Comparison of ENCODE assay signal across 1 cellular context in genomic region chr16:47388705-47389104, GRCh38.
TF ChIP-seq lines count a peak whose summit lies in the region.

No MANE protein-coding gene starts in this region.

TF ChIP-seq in K562, 482 proteins besides CTCF, POLR2A, EP300 and RAD21 (continued from another document):
- TF ChIP-seq, protein P1, sequence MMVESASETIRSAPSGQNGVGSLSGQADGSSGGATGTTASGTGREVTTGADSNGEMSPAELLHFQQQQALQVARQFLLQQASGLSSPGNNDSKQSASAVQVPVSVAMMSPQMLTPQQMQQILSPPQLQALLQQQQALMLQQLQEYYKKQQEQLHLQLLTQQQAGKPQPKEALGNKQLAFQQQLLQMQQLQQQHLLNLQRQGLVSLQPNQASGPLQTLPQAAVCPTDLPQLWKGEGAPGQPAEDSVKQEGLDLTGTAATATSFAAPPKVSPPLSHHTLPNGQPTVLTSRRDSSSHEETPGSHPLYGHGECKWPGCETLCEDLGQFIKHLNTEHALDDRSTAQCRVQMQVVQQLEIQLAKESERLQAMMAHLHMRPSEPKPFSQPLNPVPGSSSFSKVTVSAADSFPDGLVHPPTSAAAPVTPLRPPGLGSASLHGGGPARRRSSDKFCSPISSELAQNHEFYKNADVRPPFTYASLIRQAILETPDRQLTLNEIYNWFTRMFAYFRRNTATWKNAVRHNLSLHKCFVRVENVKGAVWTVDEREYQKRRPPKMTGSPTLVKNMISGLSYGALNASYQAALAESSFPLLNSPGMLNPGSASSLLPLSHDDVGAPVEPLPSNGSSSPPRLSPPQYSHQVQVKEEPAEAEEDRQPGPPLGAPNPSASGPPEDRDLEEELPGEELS (CRISPR knock-in tag; IDR thresholded peaks at IDR 0.05; ENCODE audit: borderline replicate concordance) = no peak
- TF ChIP-seq ZEB2 (IDR thresholded peaks at IDR 0.05) (no peak), KAT2B (IDR thresholded peaks at IDR 0.05; ENCODE audit: low read depth, low read length) (no peak), ZNF561 (CRISPR knock-in tag; conservative IDR thresholded peaks at IDR 0.05) (no peak), CBFA2T3 (IDR thresholded peaks at IDR 0.05) (peak; percentile 45; the same call in 1 of the 2 replicates), ZNF24 (IDR thresholded peaks at IDR 0.05) (no peak), CGGBP1 (CRISPR knock-in tag; IDR thresholded peaks at IDR 0.05) (no peak), DMBX1 (CRISPR knock-in tag; IDR thresholded peaks at IDR 0.05; ENCODE audit: borderline replicate concordance) (0 out of 2 replicates have a peak, but pooled peaks have one; percentile 15), TAL1 (IDR thresholded peaks at IDR 0.05) (peak; percentile 23; the same call in 1 of the 2 replicates), SMAD4 (CRISPR knock-in tag; conservative IDR thresholded peaks at IDR 0.05) (peak; percentile 51), SIRT6 (IDR thresholded peaks at IDR 0.05; ENCODE audit: low read depth, low read length) (no peak), ZZZ3 (IDR thresholded peaks at IDR 0.05) (no peak), CHD2 (IDR thresholded peaks at IDR 0.05; ENCODE audit: low read depth, low read length) (no peak), ZNF764 (CRISPR knock-in tag; IDR thresholded peaks at IDR 0.05; ENCODE audit: low read depth) (no peak), ELK3 (CRISPR knock-in tag; IDR thresholded peaks at IDR 0.05) (no peak), ETV1 (tag; conservative IDR thresholded peaks at IDR 0.05; ENCODE audit: low read depth) (peak; percentile 42; the same call in 1 of the 2 replicates), TAF9B (IDR thresholded peaks at IDR 0.05; ENCODE audit: partially characterized antibody) (no peak), SMARCE1 (IDR thresholded peaks at IDR 0.05) (0 out of 2 replicates have a peak, but pooled peaks have one; percentile 14), RBM17 (IDR thresholded peaks at IDR 0.05; ENCODE audit: borderline replicate concordance, low read depth, low read length) (no peak), PURB (CRISPR knock-in tag; IDR thresholded peaks at IDR 0.05; ENCODE audit: low read depth) (no peak), DIDO1 (tag; IDR thresholded peaks at IDR 0.05; ENCODE audit: low read depth) (no peak), SLC30A9 (CRISPR knock-in tag; IDR thresholded peaks at IDR 0.05) (no peak), L3MBTL2 (IDR thresholded peaks at IDR 0.05) (peak; percentile 28; the same call in 1 of the 2 replicates), TCF3 (CRISPR knock-in tag; IDR thresholded peaks at IDR 0.05) (peak; percentile 58), ZNF3 (CRISPR knock-in tag; IDR thresholded peaks at IDR 0.05) (no peak), ZNF124 (CRISPR knock-in tag; IDR thresholded peaks at IDR 0.05) (no peak), JUND (IDR thresholded peaks at IDR 0.05; ENCODE audit: borderline replicate concordance, low read depth, low read length) (no peak; the same call in 1 of the 2 replicates), JUND (tag; IDR thresholded peaks at IDR 0.05; ENCODE audit: borderline replicate concordance, low read depth, low read length) (peak; percentile 17; the same call in 1 of the 3 replicates), MAFK (IDR thresholded peaks at IDR 0.05; ENCODE audit: low read length) (no peak), ZBTB9 (CRISPR knock-in tag; IDR thresholded peaks at IDR 0.05) (0 out of 2 replicates have a peak, but pooled peaks have one; percentile 43), HEY1 (CRISPR knock-in tag; IDR thresholded peaks at IDR 0.05; ENCODE audit: borderline replicate concordance) (no peak), ARID1B (IDR thresholded peaks at IDR 0.05) (peak; percentile 35; the same call in 1 of the 2 replicates)
- TF ChIP-seq, protein P2, sequence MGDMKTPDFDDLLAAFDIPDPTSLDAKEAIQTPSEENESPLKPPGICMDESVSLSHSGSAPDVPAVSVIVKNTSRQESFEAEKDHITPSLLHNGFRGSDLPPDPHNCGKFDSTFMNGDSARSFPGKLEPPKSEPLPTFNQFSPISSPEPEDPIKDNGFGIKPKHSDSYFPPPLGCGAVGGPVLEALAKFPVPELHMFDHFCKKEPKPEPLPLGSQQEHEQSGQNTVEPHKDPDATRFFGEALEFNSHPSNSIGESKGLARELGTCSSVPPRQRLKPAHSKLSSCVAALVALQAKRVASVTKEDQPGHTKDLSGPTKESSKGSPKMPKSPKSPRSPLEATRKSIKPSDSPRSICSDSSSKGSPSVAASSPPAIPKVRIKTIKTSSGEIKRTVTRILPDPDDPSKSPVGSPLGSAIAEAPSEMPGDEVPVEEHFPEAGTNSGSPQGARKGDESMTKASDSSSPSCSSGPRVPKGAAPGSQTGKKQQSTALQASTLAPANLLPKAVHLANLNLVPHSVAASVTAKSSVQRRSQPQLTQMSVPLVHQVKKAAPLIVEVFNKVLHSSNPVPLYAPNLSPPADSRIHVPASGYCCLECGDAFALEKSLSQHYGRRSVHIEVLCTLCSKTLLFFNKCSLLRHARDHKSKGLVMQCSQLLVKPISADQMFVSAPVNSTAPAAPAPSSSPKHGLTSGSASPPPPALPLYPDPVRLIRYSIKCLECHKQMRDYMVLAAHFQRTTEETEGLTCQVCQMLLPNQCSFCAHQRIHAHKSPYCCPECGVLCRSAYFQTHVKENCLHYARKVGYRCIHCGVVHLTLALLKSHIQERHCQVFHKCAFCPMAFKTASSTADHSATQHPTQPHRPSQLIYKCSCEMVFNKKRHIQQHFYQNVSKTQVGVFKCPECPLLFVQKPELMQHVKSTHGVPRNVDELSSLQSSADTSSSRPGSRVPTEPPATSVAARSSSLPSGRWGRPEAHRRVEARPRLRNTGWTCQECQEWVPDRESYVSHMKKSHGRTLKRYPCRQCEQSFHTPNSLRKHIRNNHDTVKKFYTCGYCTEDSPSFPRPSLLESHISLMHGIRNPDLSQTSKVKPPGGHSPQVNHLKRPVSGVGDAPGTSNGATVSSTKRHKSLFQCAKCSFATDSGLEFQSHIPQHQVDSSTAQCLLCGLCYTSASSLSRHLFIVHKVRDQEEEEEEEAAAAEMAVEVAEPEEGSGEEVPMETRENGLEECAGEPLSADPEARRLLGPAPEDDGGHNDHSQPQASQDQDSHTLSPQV (IDR thresholded peaks at IDR 0.05) = peak; percentile 28; the same call in 1 of the 2 replicates
- TF ChIP-seq, protein P3, sequence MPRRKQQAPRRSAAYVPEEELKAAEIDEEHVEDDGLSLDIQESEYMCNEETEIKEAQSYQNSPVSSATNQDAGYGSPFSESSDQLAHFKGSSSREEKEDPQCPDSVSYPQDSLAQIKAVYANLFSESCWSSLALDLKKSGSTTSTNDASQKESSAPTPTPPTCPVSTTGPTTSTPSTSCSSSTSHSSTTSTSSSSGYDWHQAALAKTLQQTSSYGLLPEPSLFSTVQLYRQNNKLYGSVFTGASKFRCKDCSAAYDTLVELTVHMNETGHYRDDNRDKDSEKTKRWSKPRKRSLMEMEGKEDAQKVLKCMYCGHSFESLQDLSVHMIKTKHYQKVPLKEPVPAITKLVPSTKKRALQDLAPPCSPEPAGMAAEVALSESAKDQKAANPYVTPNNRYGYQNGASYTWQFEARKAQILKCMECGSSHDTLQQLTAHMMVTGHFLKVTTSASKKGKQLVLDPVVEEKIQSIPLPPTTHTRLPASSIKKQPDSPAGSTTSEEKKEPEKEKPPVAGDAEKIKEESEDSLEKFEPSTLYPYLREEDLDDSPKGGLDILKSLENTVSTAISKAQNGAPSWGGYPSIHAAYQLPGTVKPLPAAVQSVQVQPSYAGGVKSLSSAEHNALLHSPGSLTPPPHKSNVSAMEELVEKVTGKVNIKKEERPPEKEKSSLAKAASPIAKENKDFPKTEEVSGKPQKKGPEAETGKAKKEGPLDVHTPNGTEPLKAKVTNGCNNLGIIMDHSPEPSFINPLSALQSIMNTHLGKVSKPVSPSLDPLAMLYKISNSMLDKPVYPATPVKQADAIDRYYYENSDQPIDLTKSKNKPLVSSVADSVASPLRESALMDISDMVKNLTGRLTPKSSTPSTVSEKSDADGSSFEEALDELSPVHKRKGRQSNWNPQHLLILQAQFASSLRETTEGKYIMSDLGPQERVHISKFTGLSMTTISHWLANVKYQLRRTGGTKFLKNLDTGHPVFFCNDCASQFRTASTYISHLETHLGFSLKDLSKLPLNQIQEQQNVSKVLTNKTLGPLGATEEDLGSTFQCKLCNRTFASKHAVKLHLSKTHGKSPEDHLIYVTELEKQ (CRISPR knock-in tag; IDR thresholded peaks at IDR 0.05) = no peak
TF ChIP-seq in K562: peak in this region for 15.
